8 cellular contexts compared by ENCODE assay signal in the genomic region with DNA sequence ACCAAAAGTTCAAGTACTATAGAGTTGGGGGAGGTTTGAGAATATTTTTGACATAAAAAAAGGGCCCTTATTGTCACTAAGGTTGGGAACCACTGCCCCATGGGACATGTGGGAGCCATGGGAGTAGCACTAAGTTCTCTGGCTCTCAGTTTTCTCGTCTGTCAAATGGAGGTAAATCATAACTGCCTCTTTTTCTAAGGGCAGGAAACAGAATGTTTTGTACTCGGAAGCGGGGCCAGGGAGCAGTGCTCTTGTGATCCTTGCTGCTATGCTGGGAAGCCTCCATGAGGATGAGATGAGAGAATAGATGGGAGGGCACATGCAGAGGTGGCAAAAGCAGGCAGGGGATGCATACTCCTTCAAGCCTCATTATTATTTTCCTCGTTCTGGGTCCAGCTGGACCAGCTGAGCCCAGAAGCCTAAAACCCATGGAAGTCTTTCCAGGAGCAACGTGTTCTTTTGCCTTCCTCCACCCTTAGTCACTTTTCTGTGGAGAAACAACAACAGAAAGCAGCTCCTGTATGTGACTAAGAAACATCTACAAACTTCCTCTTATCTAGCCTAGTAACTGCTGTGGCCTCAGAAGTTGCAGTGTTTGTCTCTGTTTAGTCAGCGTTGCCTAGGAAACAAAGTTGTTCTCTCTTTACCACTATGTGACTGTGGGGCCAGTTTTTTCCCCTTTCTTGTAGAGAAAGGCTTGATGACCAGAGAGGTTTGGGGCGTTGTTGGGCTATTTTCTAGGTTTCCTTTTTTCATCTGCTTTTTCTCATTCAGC.
DNase-seq lines count a peak whose midpoint lies in the region; ATAC-seq and TF ChIP-seq lines count a peak whose summit lies in the region.

No MANE protein-coding gene starts in this region.

- no peaks in the 10 kb centered on the region for H4K20me1 ChIP-seq in OCI-LY3 (ENCODE audit: insufficient read depth, low read length)

- H3K36me3 Mint-ChIP-seq in activated naive CD8-positive, alpha-beta T cell treated with anti-CD3 and anti-CD28 coated beads, Interleukin-2, amount 10 ng/mL, durations not matched to agents 7 days and 5 days = peaks cover 5% of the 10 kb centered on the region

- peak overlapping the region; percentile 73 for H3K4me3 Mint-ChIP-seq in activated naive CD8-positive, alpha-beta T cell treated with anti-CD3 and anti-CD28 coated beads, Interleukin-2, amount 10 ng/mL, durations not matched to agents 7 days and 5 days

- H3K27me3 Mint-ChIP-seq in activated naive CD8-positive, alpha-beta T cell treated with anti-CD3 and anti-CD28 coated beads, Interleukin-2, amount 10 ng/mL, durations not matched to agents 7 days and 5 days = no peaks in the 10 kb centered on the region

- peak overlapping the region; percentile 94 for H3K27ac Mint-ChIP-seq in activated naive CD8-positive, alpha-beta T cell treated with anti-CD3 and anti-CD28 coated beads, Interleukin-2, amount 10 ng/mL, durations not matched to agents 7 days and 5 days

- TF ChIP-seq POLR2A in gastrocnemius medialis (IDR thresholded peaks at IDR 0.05) = peak in 1 of 2 donors; percentile 42

- H3K36me3 ChIP-seq in OCI-LY3 (replicated peaks; ENCODE audit: low read depth, low read length) (no peaks in the 10 kb centered on the region), gastrocnemius medialis (peaks cover 5 to 23% of the 10 kb centered on the region in 2 donors)

- POLR2A ChIA-PET in activated naive CD8-positive, alpha-beta T cell treated with anti-CD3 and anti-CD28 coated beads, Interleukin-2, amount 10 ng/mL, durations not matched to agents 7 days and 5 days (lab: Charles Lee) = interaction anchor here (0.9 to 11.2 kb wide), 6 partner anchors 12 to 83 kb away, joined by 3 to 317 read pairs (median 4); a partner anchor contains a TSS

- H3K9me3 ChIP-seq in OCI-LY3 (ENCODE audit: insufficient read depth, low read length) (no peaks in the 10 kb centered on the region), gastrocnemius medialis (no peaks in the 10 kb centered on the region)

- H3K4me2 ChIP-seq in OCI-LY3 (ENCODE audit: low read length) = peak overlapping the region; percentile 60

- DNase-seq in ACHN (peak; percentile 57), left ventricle myocardium superior (no peak), gastrocnemius medialis (peak; percentile 43 to 47), NCI-H1930 (lab: John Stamatoyannopoulos, UW) (no peak)
- no peak for DNase-seq in activated naive CD8-positive, alpha-beta T cell treated with anti-CD3 and anti-CD28 coated beads, Interleukin-2, amount 10 ng/mL, durations not matched to agents 7 days and 5 days

- ATAC-seq in GM18861 (IDR thresholded peaks at IDR 0.05; ENCODE audit: unreplicated experiment) (peak; percentile 89), HG02981 (IDR thresholded peaks at IDR 0.05; ENCODE audit: unreplicated experiment) (peak; percentile 71), left ventricle myocardium superior (peak; percentile 79), gastrocnemius medialis (peak; percentile 25 to 59)
- ATAC-seq in activated naive CD8-positive, alpha-beta T cell treated with anti-CD3 and anti-CD28 coated beads, Interleukin-2, amount 10 ng/mL, durations not matched to agents 7 days and 5 days (ENCODE audit: low read depth) = peak; percentile 80

- H3K27ac ChIP-seq in OCI-LY3 (ENCODE audit: low read length) (no peak overlapping the region), gastrocnemius medialis (peak overlapping the region; percentile 87 to 96 (median 94))

- peaks cover 13% of the 10 kb centered on the region for H3K4me1 ChIP-seq in OCI-LY3 (ENCODE audit: low read length)
- peaks cover 9 to 13% of the 10 kb centered on the region in 2 donors for H3K4me1 ChIP-seq in gastrocnemius medialis

- TF ChIP-seq CTCF in OCI-LY3 (IDR thresholded peaks at IDR 0.05; ENCODE audit: low read depth, low read length) (no peak), gastrocnemius medialis (IDR thresholded peaks at IDR 0.05 in 4 of 5, conservative IDR thresholded peaks at IDR 0.05 in 1 of 5) (no peak)

- in situ Hi-C loops in ACHN (cut with HindIII; ENCODE audit: low pct_ligation_motif_present, low pct_unique_long_range_greater_than_20kb, low sequenced_read_pairs) = no loop called here
- in situ Hi-C loops in gastrocnemius medialis (cut with MboI; ENCODE audit: low sequenced_read_pairs in 4 of 4) = loop anchor here in 1 of 4 donors (10.0 kb wide), 1 partner anchor 64 kb away; a partner anchor contains a TSS

- intact Hi-C loops in left ventricle myocardium superior (cut with micrococcal nuclease) = no loop called here
- intact Hi-C loops in gastrocnemius medialis (cut with DNase I; ENCODE audit: low total_unique reads) = no loop called here

- H3K79me2 ChIP-seq in OCI-LY3 (ENCODE audit: low read length) = no peaks in the 10 kb centered on the region

- H3K27me3 ChIP-seq in OCI-LY3 (ENCODE audit: low read depth, low read length) = no peaks in the 10 kb centered on the region
- no peaks in the 10 kb centered on the region for H3K27me3 ChIP-seq in gastrocnemius medialis

- no peaks in the 10 kb centered on the region for H3K9me3 Mint-ChIP-seq in activated naive CD8-positive, alpha-beta T cell treated with anti-CD3 and anti-CD28 coated beads, Interleukin-2, amount 10 ng/mL, durations not matched to agents 7 days and 5 days

- H3K4me1 Mint-ChIP-seq in activated naive CD8-positive, alpha-beta T cell treated with anti-CD3 and anti-CD28 coated beads, Interleukin-2, amount 10 ng/mL, durations not matched to agents 7 days and 5 days = peaks cover 21% of the 10 kb centered on the region

- peak overlapping the region; percentile 76 for H2AFZ ChIP-seq in OCI-LY3 (ENCODE audit: low read depth, low read length)

- H3K9ac ChIP-seq in OCI-LY3 (ENCODE audit: low read length) = no peak overlapping the region

- H3K4me3 ChIP-seq in OCI-LY3 (ENCODE audit: low read length) (peak overlapping the region; percentile 30), gastrocnemius medialis (peak overlapping the region in 2 of 4 donors; percentile 5 to 8)

Comparison
In these comparisons a context has a peak if more than half of its experiments do, and no peak if none do; other contexts are left out.
1. DNase-seq: peak in ACHN (single experiment) and gastrocnemius medialis (2 of 2); none in activated naive CD8-positive, alpha-beta T cell treated with anti-CD3 and anti-CD28 coated beads, Interleukin-2, amount 10 ng/mL, durations not matched to agents 7 days and 5 days (single experiment), left ventricle myocardium superior (single experiment) and NCI-H1930 (0 of 2).
2. Peak in every context shown above with its lines, with median percentiles within 50 percentile points of each other: ATAC-seq.